In genomic region chr9:137569609-137570203, GRCh38 we compare ENCODE assay signal across 16 cellular contexts. TPM values are rescaled to one million over a fixed set of nuclear protein-coding genes. Genes with fewer than 3 reads are reported as not detected.
DNase-seq lines count a peak whose midpoint lies in the region; ATAC-seq and TF ChIP-seq lines count a peak whose summit lies in the region.
"Had no signal": no experiment of that assay in that cellular context is flagged by ENCODE, and none has a peak within 500 bp of the region (broad histone marks: within the 10 kb centered on the region; RNA-seq: fewer than 3 reads in every experiment).

No MANE protein-coding gene starts in this region.

- no peak overlapping the region for H3K27ac ChIP-seq in CD4-positive, CD25-positive, alpha-beta regulatory T cell (ENCODE audit: insufficient read depth, low read length, poor library complexity, severe bottlenecking)
- H3K27ac ChIP-seq in HEK293 (ENCODE audit: extremely low read depth, low read depth, low read length) (no peak overlapping the region), osteoblast (ENCODE audit: low read depth, low read length) (no peak overlapping the region)
- H3K27ac ChIP-seq: A549, C4-2B, KMS-11 had no signal

- H3K27ac Mint-ChIP-seq in CD4-positive, CD25-positive, alpha-beta regulatory T cell, result peak overlapping the region in 2 of 3 donors; percentile 69 to 89

- no peaks in the 10 kb centered on the region for H3K27me3 Mint-ChIP-seq in CD4-positive, CD25-positive, alpha-beta regulatory T cell
- H3K27me3 Mint-ChIP-seq: CD8-positive, alpha-beta memory T cell; IgD-negative memory B cell had no signal

- in situ Hi-C loops in HAP-1 (cut with MboI; ENCODE audit: low sequenced_read_pairs), result no loop called here

- H3K4me1 Mint-ChIP-seq in CD4-positive, CD25-positive, alpha-beta regulatory T cell, result peaks cover 0 to 11% (median 5%) of the 10 kb centered on the region in 4 donors

- no peaks in the 10 kb centered on the region for H3K27me3 ChIP-seq in CD4-positive, CD25-positive, alpha-beta regulatory T cell (ENCODE audit: control insufficient read depth, insufficient read depth, low read length)
- H3K27me3 ChIP-seq in osteoblast (ENCODE audit: insufficient read depth, low read length), result no peaks in the 10 kb centered on the region
- H3K27me3 ChIP-seq in HAP-1 (ENCODE audit: low read depth), result no peaks in the 10 kb centered on the region
- H3K27me3 ChIP-seq: BE2C had no signal

- H3K4me3 Mint-ChIP-seq in CD4-positive, CD25-positive, alpha-beta regulatory T cell, result no peak overlapping the region
- H3K4me3 Mint-ChIP-seq: CD8-positive, alpha-beta memory T cell had no signal

- H3K9me3 Mint-ChIP-seq in CD4-positive, CD25-positive, alpha-beta regulatory T cell, result no peaks in the 10 kb centered on the region
- H3K9me3 Mint-ChIP-seq: CD8-positive, alpha-beta memory T cell; IgD-negative memory B cell had no signal

- no peaks in the 10 kb centered on the region for H3K9me3 ChIP-seq in CD4-positive, CD25-positive, alpha-beta regulatory T cell (ENCODE audit: control insufficient read depth in 2 of 2, low read length in 2 of 2)
- H3K9me3 ChIP-seq in HEK293 (ENCODE audit: control insufficient read depth, insufficient read depth, low read depth, low read length) (no peaks in the 10 kb centered on the region), osteoblast (ENCODE audit: low read depth, low read length) (no peaks in the 10 kb centered on the region), HAP-1 (no peaks in the 10 kb centered on the region)
- H3K9me3 ChIP-seq: A549, BE2C, Caco-2 had no signal

- H3K4me3 ChIP-seq in CD4-positive, CD25-positive, alpha-beta regulatory T cell (ENCODE audit: low read depth, low read length), result no peak overlapping the region
- H3K4me3 ChIP-seq in HEK293 (ENCODE audit: low read depth, low read length) (no peak overlapping the region), osteoblast (ENCODE audit: insufficient read depth, low read length) (no peak overlapping the region), HAP-1 (no peak overlapping the region)
- H3K4me3 ChIP-seq: A549 had no signal

- H3K4me1 ChIP-seq in CD4-positive, CD25-positive, alpha-beta regulatory T cell (ENCODE audit: control insufficient read depth, insufficient read depth, low read length, poor library complexity, severe bottlenecking), result no peaks in the 10 kb centered on the region
- H3K4me1 ChIP-seq in HEK293 (ENCODE audit: control insufficient read depth, insufficient read depth, low read length), result no peaks in the 10 kb centered on the region
- H3K4me1 ChIP-seq in osteoblast (ENCODE audit: insufficient read depth, low read length), result no peaks in the 10 kb centered on the region
- H3K4me1 ChIP-seq in HAP-1, result no peaks in the 10 kb centered on the region
- H3K4me1 ChIP-seq: A549, BE2C, Caco-2 had no signal

- TF ChIP-seq CTCF in HEK293 (tag by site-specific recombination; IDR thresholded peaks at IDR 0.05) (no peak), osteoblast (IDR thresholded peaks at IDR 0.05; ENCODE audit: extremely low read depth, low read depth, low read length) (no peak)

- POLR2A ChIA-PET in HEK293 (lab: Yijun Ruan, JAX), result no interaction called here

- DNase-seq in CD4-positive, CD25-positive, alpha-beta regulatory T cell, result no peak
- peak; percentile 41 for DNase-seq in osteoblast (ENCODE audit: insufficient read length, low spot score, missing footprints)
- DNase-seq in HAP-1 (ENCODE audit: low spot score in 2 of 2), result no peak
- no peak for DNase-seq in stimulated activated naive CD8-positive, alpha-beta T cell treated with anti-CD3 and anti-CD28 coated beads, Interleukin-15, Interleukin-2, amounts not matched to agents 100 U/mL and 50 U/mL, for 24 hours
- DNase-seq: BE2C; Caco-2; CD8-positive, alpha-beta memory T cell; DND-41; GDM1 had no signal

- no peak for ATAC-seq in CD4-positive, CD25-positive, alpha-beta regulatory T cell (ENCODE audit: low read depth in 2 of 2)
- ATAC-seq in stimulated activated naive CD8-positive, alpha-beta T cell treated with anti-CD3 and anti-CD28 coated beads, Interleukin-15, Interleukin-2, amounts not matched to agents 100 U/mL and 50 U/mL, for 24 hours, result no peak
- ATAC-seq: A549, HCT116 had no signal

- CTCF ChIA-PET in HEK293 (lab: Yijun Ruan, JAX), result interaction anchor here (1.0 kb wide), 1 partner anchor 10 kb away, joined by 3 read pairs; no protein-coding TSS in a partner anchor

- no peak overlapping the region for H3K4me2 ChIP-seq in osteoblast (ENCODE audit: insufficient read depth, low read length)
- H3K4me2 ChIP-seq: A549, KMS-11 had no signal

- no peak overlapping the region for H2AFZ ChIP-seq in osteoblast (ENCODE audit: low read length)

- peaks cover 13% of the 10 kb centered on the region for H3K36me3 Mint-ChIP-seq in CD4-positive, CD25-positive, alpha-beta regulatory T cell

- peaks cover 2% of the 10 kb centered on the region for H4K20me1 ChIP-seq in osteoblast (ENCODE audit: insufficient read depth, low read length)

- peaks cover 33% of the 10 kb centered on the region for H3K79me2 ChIP-seq in osteoblast (ENCODE audit: insufficient read depth, low read length)

- peaks cover 28% of the 10 kb centered on the region for H3K36me3 ChIP-seq in CD4-positive, CD25-positive, alpha-beta regulatory T cell (ENCODE audit: control insufficient read depth, insufficient read depth, low read length)
- H3K36me3 ChIP-seq in HEK293 (ENCODE audit: control insufficient read depth in 2 of 2, insufficient read depth in 1 of 2, low read length in 2 of 2) (peaks cover 12 to 43% of the 10 kb centered on the region in 2 experiments), osteoblast (ENCODE audit: insufficient read depth, low read length) (peaks cover 28% of the 10 kb centered on the region), HAP-1 (replicated peaks) (peaks cover 37% of the 10 kb centered on the region)

TF ChIP-seq in HEK293, 187 proteins besides CTCF, POLR2A, EP300 and RAD21:
- TF ChIP-seq ZBTB17 (tag by site-specific recombination; IDR thresholded peaks at IDR 0.05) (peak; percentile 78), ZNF366 (tag by site-specific recombination; conservative IDR thresholded peaks at IDR 0.05) (peak; percentile 90), ZNF266 (tag by site-specific recombination; IDR thresholded peaks at IDR 0.05; ENCODE audit: low read depth) (0 out of 2 replicates have a peak, but pooled peaks have one; percentile 21), PRDM1 (tag by site-specific recombination; IDR thresholded peaks at IDR 0.05) (no peak), EGR2 (tag by site-specific recombination; IDR thresholded peaks at IDR 0.05; ENCODE audit: low read depth) (peak; percentile 100), SALL2 (tag by site-specific recombination; IDR thresholded peaks at IDR 0.05; ENCODE audit: borderline replicate concordance) (no peak), ZFHX2 (tag by site-specific recombination; conservative IDR thresholded peaks at IDR 0.05) (peak; percentile 99)

RNA-seq across cellular contexts. Expression of gene DPH7, which starts 9.0 kb away (rescaled TPM):
- 57.0 TPM for total RNA-seq in CD4-positive, CD25-positive, alpha-beta regulatory T cell
- 10 to 100 TPM; 24.4 to 34.8 (median 28.3) TPM for polyA plus RNA-seq in CD4-positive, CD25-positive, alpha-beta regulatory T cell
- 20.3 and 26.2 TPM in 2 replicates for total RNA-seq in osteoblast

RNA-seq across cellular contexts. Expression of gene MRPL41, which starts 18.0 kb away (rescaled TPM):
- 64.3 TPM for total RNA-seq in CD4-positive, CD25-positive, alpha-beta regulatory T cell
- polyA plus RNA-seq in CD4-positive, CD25-positive, alpha-beta regulatory T cell, result 10 to 100 TPM; 38.1 to 61.1 (median 43.6) TPM
- total RNA-seq in osteoblast, result 26.2 and 30.4 TPM in 2 replicates

RNA-seq across cellular contexts. Expression of gene PNPLA7, which starts 19.5 kb away (rescaled TPM):
- total RNA-seq in CD4-positive, CD25-positive, alpha-beta regulatory T cell, result 12.4 TPM
- 1 to 10 TPM; 1.4 to 2.5 (median 1.7) TPM for polyA plus RNA-seq in CD4-positive, CD25-positive, alpha-beta regulatory T cell
- 1.8 and 2.7 TPM in 2 replicates for total RNA-seq in osteoblast
- total RNA-seq: H4 had no signal

RNA-seq across cellular contexts. Expression of gene ZMYND19, which starts 20.6 kb away (rescaled TPM):
- 20.4 TPM for total RNA-seq in CD4-positive, CD25-positive, alpha-beta regulatory T cell
- 1 to 10 TPM; 4.4 to 6.3 (median 5.4) TPM for polyA plus RNA-seq in CD4-positive, CD25-positive, alpha-beta regulatory T cell
- total RNA-seq in osteoblast, result 10.5 and 14.1 TPM in 2 replicates

RNA-seq across cellular contexts. Expression of gene ARRDC1, which starts 35.8 kb away (rescaled TPM):
- total RNA-seq in CD4-positive, CD25-positive, alpha-beta regulatory T cell, result 73.4 TPM
- 10 to 100 TPM; 45.5 to 54.0 (median 51.4) TPM for polyA plus RNA-seq in CD4-positive, CD25-positive, alpha-beta regulatory T cell
- 11.9 and 15.0 TPM in 2 replicates for total RNA-seq in osteoblast
